In the genomic region with DNA sequence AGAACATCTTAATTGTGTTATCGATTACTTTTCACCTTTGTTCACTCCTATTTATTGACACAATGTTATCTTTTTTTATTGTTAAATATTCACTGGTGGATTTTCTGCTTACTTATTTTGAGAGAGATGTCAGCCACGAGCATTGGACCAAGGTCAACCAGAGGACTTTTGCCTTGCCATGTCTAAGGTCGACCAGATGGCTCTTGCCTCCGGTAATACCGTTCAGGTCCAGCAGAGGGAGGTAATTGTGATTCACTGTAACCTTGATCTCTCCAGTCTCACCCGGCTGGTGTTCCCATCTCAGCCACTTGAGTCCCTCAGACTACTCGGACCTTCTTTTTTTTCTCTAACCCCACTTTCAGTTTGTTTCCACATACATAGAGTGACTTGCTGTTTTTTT, we compare ENCODE assay signal across 9 cellular contexts.
A peak's percentile ranks its signal among the peaks of the same experiment; 100 is the strongest.
DNase-seq lines count a peak whose midpoint lies in the region; ATAC-seq and TF ChIP-seq lines count a peak whose summit lies in the region.
"Had no signal": no experiment of that assay in that cellular context is flagged by ENCODE, and none has a peak within 500 bp of the region (broad histone marks: within the 10 kb centered on the region; RNA-seq: fewer than 3 reads in every experiment).

No MANE protein-coding gene starts in this region.

- CTCF ChIA-PET in activated CD4-positive, alpha-beta memory T cell treated with anti-CD3 and anti-CD28 coated beads, Interleukin-2, amount 10 ng/mL, durations not matched to agents 7 days and 5 days (lab: Charles Lee): no interaction called here
- CTCF ChIA-PET in GM10248 (lab: Yijun Ruan, JAX): no interaction called here

- TF ChIP-seq CTCF in GM10248 (IDR thresholded peaks at IDR 0.05; ENCODE audit: control extremely low read depth, extremely low read depth, low read depth, missing control alignments): no peak

- peak; percentile 51 for ATAC-seq in memory B cell (ENCODE audit: low read depth)
- no peak for ATAC-seq in left colon

- H3K36me3 Mint-ChIP-seq in activated CD4-positive, alpha-beta T cell treated with anti-CD3 and anti-CD28 coated beads, Interleukin-2, amount 10 ng/mL, durations not matched to agents 24 days and 14 days (ENCODE audit: low read depth): peaks cover 47% of the 10 kb centered on the region
- H3K36me3 Mint-ChIP-seq in activated CD4-positive, alpha-beta memory T cell treated with anti-CD3 and anti-CD28 coated beads, Interleukin-2, amount 10 ng/mL, durations not matched to agents 7 days and 5 days (ENCODE audit: low read depth): peaks cover 24% of the 10 kb centered on the region
- peaks cover 59% of the 10 kb centered on the region for H3K36me3 Mint-ChIP-seq in memory B cell

- H3K27me3 Mint-ChIP-seq in activated CD4-positive, alpha-beta T cell treated with anti-CD3 and anti-CD28 coated beads, Interleukin-2, amount 10 ng/mL, durations not matched to agents 24 days and 14 days: no peaks in the 10 kb centered on the region
- no peaks in the 10 kb centered on the region for H3K27me3 Mint-ChIP-seq in activated CD4-positive, alpha-beta memory T cell treated with anti-CD3 and anti-CD28 coated beads, Interleukin-2, amount 10 ng/mL, durations not matched to agents 7 days and 5 days
- no peaks in the 10 kb centered on the region for H3K27me3 Mint-ChIP-seq in memory B cell

- intact Hi-C loops in activated CD4-positive, alpha-beta T cell treated with anti-CD3 and anti-CD28 coated beads, Interleukin-2, amount 10 ng/mL, durations not matched to agents 24 days and 14 days (cut with micrococcal nuclease): no loop called here
- intact Hi-C loops in left colon (cut with DNase I, micrococcal nuclease): no loop called here

- peaks cover 52% of the 10 kb centered on the region for H3K9me3 Mint-ChIP-seq in activated CD4-positive, alpha-beta T cell treated with anti-CD3 and anti-CD28 coated beads, Interleukin-2, amount 10 ng/mL, durations not matched to agents 24 days and 14 days
- peaks cover 79% of the 10 kb centered on the region for H3K9me3 Mint-ChIP-seq in activated CD4-positive, alpha-beta memory T cell treated with anti-CD3 and anti-CD28 coated beads, Interleukin-2, amount 10 ng/mL, durations not matched to agents 7 days and 5 days
- peaks cover 36% of the 10 kb centered on the region for H3K9me3 Mint-ChIP-seq in memory B cell

- DNase-seq in activated CD4-positive, alpha-beta T cell treated with anti-CD3 and anti-CD28 coated beads, Interleukin-2, amount 10 ng/mL, durations not matched to agents 24 days and 14 days: peak; percentile 75
- no peak for DNase-seq in activated CD4-positive, alpha-beta T cell treated with anti-CD3 and anti-CD28 coated beads, Interleukin-2, amount 50 U/mL, for 4 hours
- DNase-seq in HuH-7 (ENCODE audit: low spot score) (peak; percentile 24), memory B cell (ENCODE audit: low spot score in 2 of 2) (peak in 1 of 2 donors; percentile 18), AG08396 (ENCODE audit: low spot score) (no peak), GM10248 (ENCODE audit: extremely low spot score) (no peak), left colon (no peak)
- peak; percentile 29 for DNase-seq in activated CD4-positive, alpha-beta memory T cell treated with anti-CD3 and anti-CD28 coated beads, Interleukin-2, amount 10 ng/mL, durations not matched to agents 7 days and 5 days
- DNase-seq: amniotic stem cell had no signal

- POLR2A ChIA-PET in activated CD4-positive, alpha-beta memory T cell treated with anti-CD3 and anti-CD28 coated beads, Interleukin-2, amount 10 ng/mL, durations not matched to agents 7 days and 5 days (lab: Charles Lee): no interaction called here
- POLR2A ChIA-PET in GM10248 (lab: Yijun Ruan, JAX): no interaction called here

- no peak overlapping the region for H3K4me3 Mint-ChIP-seq in activated CD4-positive, alpha-beta T cell treated with anti-CD3 and anti-CD28 coated beads, Interleukin-2, amount 10 ng/mL, durations not matched to agents 24 days and 14 days
- H3K4me3 Mint-ChIP-seq in activated CD4-positive, alpha-beta memory T cell treated with anti-CD3 and anti-CD28 coated beads, Interleukin-2, amount 10 ng/mL, durations not matched to agents 7 days and 5 days: no peak overlapping the region
- no peak overlapping the region for H3K4me3 Mint-ChIP-seq in memory B cell

- H3K4me1 Mint-ChIP-seq in activated CD4-positive, alpha-beta T cell treated with anti-CD3 and anti-CD28 coated beads, Interleukin-2, amount 10 ng/mL, durations not matched to agents 24 days and 14 days: no peaks in the 10 kb centered on the region
- no peaks in the 10 kb centered on the region for H3K4me1 Mint-ChIP-seq in activated CD4-positive, alpha-beta memory T cell treated with anti-CD3 and anti-CD28 coated beads, Interleukin-2, amount 10 ng/mL, durations not matched to agents 7 days and 5 days
- peaks cover 2% of the 10 kb centered on the region for H3K4me1 Mint-ChIP-seq in memory B cell

- H3K27ac Mint-ChIP-seq in activated CD4-positive, alpha-beta T cell treated with anti-CD3 and anti-CD28 coated beads, Interleukin-2, amount 10 ng/mL, durations not matched to agents 24 days and 14 days: no peak overlapping the region
- no peak overlapping the region for H3K27ac Mint-ChIP-seq in activated CD4-positive, alpha-beta memory T cell treated with anti-CD3 and anti-CD28 coated beads, Interleukin-2, amount 10 ng/mL, durations not matched to agents 7 days and 5 days
- no peak overlapping the region for H3K27ac Mint-ChIP-seq in memory B cell

Comparison
In these comparisons a context has a peak if more than half of its experiments do, and no peak if none do; other contexts are left out.
1. DNase-seq: peak in activated CD4-positive, alpha-beta T cell treated with anti-CD3 and anti-CD28 coated beads, Interleukin-2, amount 10 ng/mL, durations not matched to agents 24 days and 14 days (single experiment), HuH-7 (single experiment) and activated CD4-positive, alpha-beta memory T cell treated with anti-CD3 and anti-CD28 coated beads, Interleukin-2, amount 10 ng/mL, durations not matched to agents 7 days and 5 days (single experiment); none in activated CD4-positive, alpha-beta T cell treated with anti-CD3 and anti-CD28 coated beads, Interleukin-2, amount 50 U/mL, for 4 hours (0 of 2), AG08396 (single experiment), GM10248 (single experiment) and left colon (0 of 2).